Comparison of ENCODE assay signal across 11 cellular contexts in the genomic region with DNA sequence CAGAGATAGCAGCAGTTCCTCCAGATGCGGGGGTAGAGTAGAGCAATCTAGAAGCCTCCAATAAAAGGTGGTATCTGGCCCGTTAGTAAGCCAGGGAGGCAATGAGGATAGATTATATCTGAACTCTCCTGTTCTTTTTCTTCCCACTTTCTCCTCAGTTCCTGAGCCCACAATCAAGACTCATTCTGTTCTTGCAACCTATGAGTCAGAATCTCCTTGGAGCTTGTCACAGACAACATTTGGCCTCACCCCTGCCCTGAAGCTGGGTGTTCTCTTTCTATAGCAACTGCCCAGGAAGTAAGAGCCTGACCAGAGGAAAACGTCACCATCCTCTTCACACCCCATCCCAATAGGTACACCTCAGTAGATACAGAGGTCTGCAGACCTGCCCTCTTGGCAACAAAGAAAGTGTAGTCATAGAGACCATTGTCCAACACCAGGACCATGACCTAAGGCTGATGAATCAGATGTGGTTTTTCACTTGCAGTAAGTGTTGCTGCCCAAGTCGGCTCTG.
DNase-seq lines count a peak whose midpoint lies in the region; ATAC-seq and TF ChIP-seq lines count a peak whose summit lies in the region.
"Had no signal": no experiment of that assay in that cellular context is flagged by ENCODE, and none has a peak within 500 bp of the region (broad histone marks: within the 10 kb centered on the region; RNA-seq: fewer than 3 reads in every experiment).

No MANE protein-coding gene starts in this region.

- no peak overlapping the region for H3K27ac Mint-ChIP-seq in activated CD8-positive, alpha-beta memory T cell treated with anti-CD3 and anti-CD28 coated beads, Interleukin-2, amount 10 ng/mL, durations not matched to agents 7 days and 5 days
- no peak overlapping the region for H3K27ac Mint-ChIP-seq in stimulated activated naive CD8-positive, alpha-beta T cell treated with anti-CD3 and anti-CD28 coated beads, Interleukin-15, amount 100 ng/mL, for 72 hours
- no peak overlapping the region for H3K27ac Mint-ChIP-seq in naive thymus-derived CD8-positive, alpha-beta T cell
- H3K27ac Mint-ChIP-seq: CD8-positive, alpha-beta T cell had no signal

- peaks cover 40% of the 10 kb centered on the region for H3K27me3 Mint-ChIP-seq in activated CD8-positive, alpha-beta memory T cell treated with anti-CD3 and anti-CD28 coated beads, Interleukin-2, amount 10 ng/mL, durations not matched to agents 7 days and 5 days
- H3K27me3 Mint-ChIP-seq in stimulated activated naive CD8-positive, alpha-beta T cell treated with anti-CD3 and anti-CD28 coated beads, Interleukin-15, amount 100 ng/mL, for 72 hours, result peaks cover 46% of the 10 kb centered on the region
- peaks cover 18 to 43% (median 27%) of the 10 kb centered on the region in 5 donors for H3K27me3 Mint-ChIP-seq in naive thymus-derived CD8-positive, alpha-beta T cell

- CTCF ChIA-PET in activated CD8-positive, alpha-beta memory T cell treated with anti-CD3 and anti-CD28 coated beads, Interleukin-2, amount 10 ng/mL, durations not matched to agents 7 days and 5 days (lab: Charles Lee), result interaction anchor here (1.9 kb wide), 1 partner anchor 17 kb away, joined by 6 read pairs; no protein-coding TSS in a partner anchor

- POLR2A ChIA-PET in naive thymus-derived CD8-positive, alpha-beta T cell (lab: Charles Lee), result no interaction called here

- no peak overlapping the region for H3K4me3 ChIP-seq in foreskin fibroblast (ENCODE audit: low read depth in 1 of 2, low read length in 2 of 2)

- peak; percentile 74 for ATAC-seq in activated CD8-positive, alpha-beta memory T cell treated with anti-CD3 and anti-CD28 coated beads, Interleukin-2, amount 10 ng/mL, durations not matched to agents 7 days and 5 days
- ATAC-seq in stimulated activated naive CD8-positive, alpha-beta T cell treated with anti-CD3 and anti-CD28 coated beads, Interleukin-15, amount 100 ng/mL, for 72 hours, result peak; percentile 79
- ATAC-seq in HG02884 (IDR thresholded peaks at IDR 0.05; ENCODE audit: unreplicated experiment), result no peak
- ATAC-seq in naive thymus-derived CD8-positive, alpha-beta T cell, result no peak
- ATAC-seq: CD8-positive, alpha-beta T cell had no signal

- H3K4me3 Mint-ChIP-seq in activated CD8-positive, alpha-beta memory T cell treated with anti-CD3 and anti-CD28 coated beads, Interleukin-2, amount 10 ng/mL, durations not matched to agents 7 days and 5 days, result no peak overlapping the region
- no peak overlapping the region for H3K4me3 Mint-ChIP-seq in stimulated activated naive CD8-positive, alpha-beta T cell treated with anti-CD3 and anti-CD28 coated beads, Interleukin-15, amount 100 ng/mL, for 72 hours
- H3K4me3 Mint-ChIP-seq in naive thymus-derived CD8-positive, alpha-beta T cell, result no peak overlapping the region
- H3K4me3 Mint-ChIP-seq: CD8-positive, alpha-beta T cell; stimulated activated naive CD8-positive, alpha-beta T cell treated with anti-CD3 and anti-CD28 coated beads, Interleukin-15, Interleukin-2, amounts not matched to agents 100 ng/mL and 50 ng/mL, for 24 hours had no signal

- H3K36me3 Mint-ChIP-seq in activated CD8-positive, alpha-beta memory T cell treated with anti-CD3 and anti-CD28 coated beads, Interleukin-2, amount 10 ng/mL, durations not matched to agents 7 days and 5 days, result no peaks in the 10 kb centered on the region
- no peaks in the 10 kb centered on the region for H3K36me3 Mint-ChIP-seq in naive thymus-derived CD8-positive, alpha-beta T cell
- H3K36me3 Mint-ChIP-seq: CD8-positive, alpha-beta T cell had no signal

- H3K4me1 Mint-ChIP-seq in activated CD8-positive, alpha-beta memory T cell treated with anti-CD3 and anti-CD28 coated beads, Interleukin-2, amount 10 ng/mL, durations not matched to agents 7 days and 5 days, result peaks cover 20% of the 10 kb centered on the region
- H3K4me1 Mint-ChIP-seq in stimulated activated naive CD8-positive, alpha-beta T cell treated with anti-CD3 and anti-CD28 coated beads, Interleukin-15, amount 100 ng/mL, for 72 hours, result peaks cover 25% of the 10 kb centered on the region
- H3K4me1 Mint-ChIP-seq in naive thymus-derived CD8-positive, alpha-beta T cell, result peaks cover 3 to 12% (median 9%) of the 10 kb centered on the region in 4 donors

- peak; percentile 41 for DNase-seq in activated CD8-positive, alpha-beta memory T cell treated with anti-CD3 and anti-CD28 coated beads, Interleukin-2, amount 10 ng/mL, durations not matched to agents 7 days and 5 days
- DNase-seq in activated CD8-positive, alpha-beta memory T cell treated with anti-CD3 and anti-CD28 coated beads, Interleukin-2, amount 50 U/mL, for 48 hours, result no peak
- DNase-seq in RPMI7951 (ENCODE audit: low read depth) (peak; percentile 80), foreskin fibroblast (peak; percentile 88 to 90), ecto neural progenitor cell (ENCODE audit: low spot score) (no peak)
- DNase-seq in stimulated activated naive CD8-positive, alpha-beta T cell treated with anti-CD3 and anti-CD28 coated beads, Interleukin-15, amount 100 ng/mL, for 72 hours, result no peak
- no peak for DNase-seq in naive thymus-derived CD8-positive, alpha-beta T cell
- DNase-seq: CD8-positive, alpha-beta T cell; NCI-H446 had no signal

- no peaks in the 10 kb centered on the region for H3K9me3 Mint-ChIP-seq in activated CD8-positive, alpha-beta memory T cell treated with anti-CD3 and anti-CD28 coated beads, Interleukin-2, amount 10 ng/mL, durations not matched to agents 7 days and 5 days (ENCODE audit: low read depth)
- H3K9me3 Mint-ChIP-seq in stimulated activated naive CD8-positive, alpha-beta T cell treated with anti-CD3 and anti-CD28 coated beads, Interleukin-15, amount 100 ng/mL, for 72 hours, result no peaks in the 10 kb centered on the region
- no peaks in the 10 kb centered on the region for H3K9me3 Mint-ChIP-seq in naive thymus-derived CD8-positive, alpha-beta T cell
- H3K9me3 Mint-ChIP-seq: CD8-positive, alpha-beta T cell; stimulated activated naive CD8-positive, alpha-beta T cell treated with anti-CD3 and anti-CD28 coated beads, Interleukin-15, Interleukin-2, amounts not matched to agents 100 ng/mL and 50 ng/mL, for 24 hours had no signal

- no peak for TF ChIP-seq CTCF in foreskin fibroblast (IDR thresholded peaks at IDR 0.05; ENCODE audit: low read depth, low read length)

Comparison
In these comparisons a context has a peak if more than half of its experiments do, and no peak if none do; other contexts are left out.
1. DNase-seq: peak in activated CD8-positive, alpha-beta memory T cell treated with anti-CD3 and anti-CD28 coated beads, Interleukin-2, amount 10 ng/mL, durations not matched to agents 7 days and 5 days (single experiment), RPMI7951 (single experiment) and foreskin fibroblast (2 of 2); none in activated CD8-positive, alpha-beta memory T cell treated with anti-CD3 and anti-CD28 coated beads, Interleukin-2, amount 50 U/mL, for 48 hours (single experiment), stimulated activated naive CD8-positive, alpha-beta T cell treated with anti-CD3 and anti-CD28 coated beads, Interleukin-15, amount 100 ng/mL, for 72 hours (0 of 2), ecto neural progenitor cell (single experiment) and naive thymus-derived CD8-positive, alpha-beta T cell (0 of 10).
2. ATAC-seq: peak in activated CD8-positive, alpha-beta memory T cell treated with anti-CD3 and anti-CD28 coated beads, Interleukin-2, amount 10 ng/mL, durations not matched to agents 7 days and 5 days (single experiment) and stimulated activated naive CD8-positive, alpha-beta T cell treated with anti-CD3 and anti-CD28 coated beads, Interleukin-15, amount 100 ng/mL, for 72 hours (single experiment); none in HG02884 (single experiment) and naive thymus-derived CD8-positive, alpha-beta T cell (0 of 2).